In genomic region chr7:133987582-133987981, GRCh38 we compare ENCODE assay signal across 2 cellular contexts.
TF ChIP-seq lines count a peak whose summit lies in the region.

No MANE protein-coding gene starts in this region.

TF ChIP-seq in SK-N-SH, 30 proteins besides CTCF, POLR2A, EP300 and RAD21 (continued from another document):
- TF ChIP-seq REST (IDR thresholded peaks at IDR 0.05; ENCODE audit: low read depth, low read length) (no peak), NRF1 (IDR thresholded peaks at IDR 0.05; ENCODE audit: low read depth, low read length) (no peak), RCOR1 (IDR thresholded peaks at IDR 0.05; ENCODE audit: low read length) (0 out of 2 replicates have a peak, but pooled peaks have one; percentile 13)

TF ChIP-seq in SK-N-SH treated with all-trans-retinoic acid at 6 μM for 48 hours, 23 proteins besides CTCF, POLR2A, EP300 and RAD21 (continued from another document):
- no peak for TF ChIP-seq TSHZ2 (CRISPR knock-in tag; IDR thresholded peaks at IDR 0.05)
- TF ChIP-seq POU6F1 (CRISPR knock-in tag; IDR thresholded peaks at IDR 0.05; ENCODE audit: borderline replicate concordance, low read depth), result no peak
- TF ChIP-seq GLIS3 (CRISPR knock-in tag; IDR thresholded peaks at IDR 0.05), result no peak
- TF ChIP-seq OSR1 (CRISPR knock-in tag; IDR thresholded peaks at IDR 0.05), result no peak
- no peak for TF ChIP-seq ARNTL (CRISPR knock-in tag; IDR thresholded peaks at IDR 0.05; ENCODE audit: borderline replicate concordance, low read depth)
- TF ChIP-seq SNAI2 (CRISPR knock-in tag; IDR thresholded peaks at IDR 0.05), result no peak
TF ChIP-seq in SK-N-SH treated with all-trans-retinoic acid at 6 μM for 48 hours: peak in this region for 0.
